Comparison of ENCODE assay signal across 32 cellular contexts in genomic region chr14:31403707-31404106, GRCh38.
"Had no signal": no experiment of that assay in that cellular context is flagged by ENCODE, and none has a peak within 500 bp of the region (broad histone marks: within the 10 kb centered on the region; RNA-seq: fewer than 3 reads in every experiment).

No MANE protein-coding gene starts in this region.

- H3K27ac ChIP-seq: ascending aorta, cardiac muscle cell, WERI-Rb-1 had no signal

- H3K9me3 ChIP-seq: ascending aorta had no signal

- H3K4me3 ChIP-seq: ascending aorta, cardiac muscle cell had no signal

- DNase-seq: activated CD4-positive, alpha-beta memory T cell treated with anti-CD3 and anti-CD28 coated beads, Interleukin-2, amount 10 ng/mL, durations not matched to agents 7 days and 5 days; activated CD4-positive, alpha-beta T cell treated with anti-CD3 and anti-CD28 coated beads for 1 hour; activated CD4-positive, alpha-beta T cell treated with anti-CD3 and anti-CD28 coated beads for 36 hours; activated CD4-positive, alpha-beta T cell treated with anti-CD3 and anti-CD28 coated beads for 48 hours; activated CD4-positive, alpha-beta T cell treated with anti-CD3 and anti-CD28 coated beads, Interleukin-2, amount 10 ng/mL, durations not matched to agents 7 days and 5 days; activated CD4-positive, alpha-beta T cell treated with anti-CD3 and anti-CD28 coated beads, Interleukin-2, amount 50 U/mL, for 48 hours; activated CD4-positive, CD25-positive, alpha-beta regulatory T cell; activated CD8-positive, alpha-beta memory T cell treated with anti-CD3 and anti-CD28 coated beads for 24 hours; activated CD8-positive, alpha-beta memory T cell treated with anti-CD3 and anti-CD28 coated beads, Interleukin-2, amount 10 ng/mL, durations not matched to agents 7 days and 5 days; activated CD8-positive, alpha-beta memory T cell treated with anti-CD3 and anti-CD28 coated beads, Interleukin-2, amount 50 U/mL, for 48 hours; activated CD8-positive, alpha-beta T cell treated with anti-CD3 and anti-CD28 coated beads, Interleukin-2, amount 10 ng/mL, durations not matched to agents 7 days and 5 days; activated effector memory CD4-positive, alpha-beta T cell treated with Interleukin-2 at 50 U/mL for 16 hours; activated gamma-delta T cell; activated naive CD4-positive, alpha-beta T cell treated with anti-CD3 and anti-CD28 coated beads, Interleukin-2, amount 10 ng/mL, durations not matched to agents 7 days and 5 days; activated naive CD4-positive, alpha-beta T cell treated with Interleukin-2 at 50 U/mL for 16 hours; activated naive CD8-positive, alpha-beta T cell treated with anti-CD3 and anti-CD28 coated beads, Interleukin-2, amount 10 ng/mL, durations not matched to agents 7 days and 5 days; activated naive CD8-positive, alpha-beta T cell treated with anti-CD3 and anti-CD28 coated beads, Interleukin-2, amount 50 U/mL, for 24 hours; activated T-cell treated with anti-CD3 and anti-CD28 coated beads, Interleukin-2, amount 50 U/mL, for 24 hours; activated T-cell treated with anti-CD3 and anti-CD28 coated beads, Interleukin-2, amount 50 U/mL, for 48 hours; amygdala; anterior cingulate cortex; caudate nucleus; cerebellar nuclear complex; T-helper 2 cell; T-helper 9 cell; WERI-Rb-1 had no signal

- H3K36me3 ChIP-seq: WERI-Rb-1 had no signal

- H3K4me1 ChIP-seq: ascending aorta had no signal

- FAIRE-seq: bronchial epithelial cell, TTC549 had no signal

- H3K27me3 ChIP-seq: ascending aorta, cardiac muscle cell had no signal

- ATAC-seq: activated CD4-positive, alpha-beta T cell treated with anti-CD3 and anti-CD28 coated beads for 36 hours; activated CD4-positive, CD25-positive, alpha-beta regulatory T cell treated with anti-CD3 and anti-CD28 coated beads, Interleukin-2, amount 50 U/mL, for 24 hours; activated CD8-positive, alpha-beta memory T cell treated with anti-CD3 and anti-CD28 coated beads, Interleukin-2, amount 10 ng/mL, durations not matched to agents 7 days and 5 days; activated CD8-positive, alpha-beta T cell treated with anti-CD3 and anti-CD28 coated beads, Interleukin-2, amount 10 ng/mL, durations not matched to agents 7 days and 5 days; activated naive CD8-positive, alpha-beta T cell treated with anti-CD3 and anti-CD28 coated beads, Interleukin-2, amount 50 U/mL, for 24 hours; WTC11 had no signal
